Comparison of ENCODE assay signal across 1 cellular context in the genomic region with DNA sequence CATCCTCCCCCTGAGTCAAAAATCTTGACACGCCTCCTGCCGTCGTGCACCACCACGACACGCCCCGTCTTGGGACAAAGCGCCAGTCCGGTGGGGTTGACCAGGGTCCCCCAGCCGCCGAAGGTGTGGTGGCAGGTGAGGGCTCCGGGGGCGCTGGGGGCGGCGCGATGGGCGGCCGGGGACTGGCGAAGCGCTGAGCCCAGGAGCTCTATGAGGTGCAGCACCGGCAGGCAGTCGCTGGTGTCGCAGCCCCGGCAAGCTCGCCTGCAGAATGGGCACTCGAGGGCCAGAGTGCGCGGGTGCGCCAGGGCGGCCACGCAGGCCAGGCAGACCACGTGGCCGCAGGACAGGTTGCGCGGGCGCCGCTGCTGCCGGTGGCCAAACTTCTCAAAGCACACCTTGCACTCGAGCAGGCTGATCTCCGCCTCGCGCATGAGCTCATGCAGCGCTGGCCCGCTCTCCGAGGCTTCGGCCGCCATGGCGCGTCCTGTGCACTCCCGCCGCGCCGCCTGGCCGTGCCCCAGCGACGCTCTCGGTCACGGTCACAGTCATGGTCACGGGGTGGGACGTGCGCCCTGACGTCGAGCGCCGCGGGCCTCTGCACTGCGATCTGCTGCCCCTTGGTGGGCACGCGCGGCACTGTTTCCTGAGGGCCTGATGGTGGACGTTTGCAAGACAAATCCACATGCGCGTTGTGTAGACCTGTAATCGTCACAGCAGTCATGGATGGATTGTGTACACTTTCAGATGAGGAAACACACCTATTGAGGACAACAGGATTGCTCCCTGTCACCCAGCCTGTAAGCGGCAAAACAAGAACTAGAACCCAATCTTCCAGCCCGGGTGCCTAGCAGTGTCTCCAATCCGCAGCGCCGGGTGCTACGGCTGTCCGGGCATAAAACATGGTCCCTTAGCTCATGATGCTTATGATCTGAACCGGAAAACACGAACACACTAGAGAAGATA.
TF ChIP-seq lines count a peak whose summit lies in the region.

A gene (minus strand): TSS at position 550 of the 966 bp plus-strand sequence. CDS start 71 bp downstream, at position 479.

TF ChIP-seq in HepG2, 621 proteins besides CTCF, POLR2A, EP300 and RAD21 (continued from another document and continues in another):
- TF ChIP-seq, protein P1, sequence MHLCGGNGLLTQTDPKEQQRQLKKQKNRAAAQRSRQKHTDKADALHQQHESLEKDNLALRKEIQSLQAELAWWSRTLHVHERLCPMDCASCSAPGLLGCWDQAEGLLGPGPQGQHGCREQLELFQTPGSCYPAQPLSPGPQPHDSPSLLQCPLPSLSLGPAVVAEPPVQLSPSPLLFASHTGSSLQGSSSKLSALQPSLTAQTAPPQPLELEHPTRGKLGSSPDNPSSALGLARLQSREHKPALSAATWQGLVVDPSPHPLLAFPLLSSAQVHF (CRISPR knock-in tag; IDR thresholded peaks at IDR 0.05), result peak; percentile 96
- TF ChIP-seq SKI (IDR thresholded peaks at IDR 0.05; ENCODE audit: partially characterized antibody) (peak; percentile 100), ZNF564 (CRISPR knock-in tag; IDR thresholded peaks at IDR 0.05) (peak; percentile 90; the same call in 1 of the 2 replicates), ZNF446 (CRISPR knock-in tag; IDR thresholded peaks at IDR 0.05) (no peak), U2AF1 (optimal IDR thresholded peaks at IDR 0.05; ENCODE audit: low read depth, low read length) (peak; percentile 89), THAP11 (CRISPR knock-in tag; IDR thresholded peaks at IDR 0.05) (peak; percentile 87), ZBTB21 (CRISPR knock-in tag; IDR thresholded peaks at IDR 0.05) (peak; percentile 78), SNAI1 (CRISPR knock-in tag; IDR thresholded peaks at IDR 0.05; ENCODE audit: borderline replicate concordance) (0 out of 2 replicates have a peak, but pooled peaks have one; percentile 55), ZNF24 (IDR thresholded peaks at IDR 0.05) (no peak), ZNF737 (CRISPR knock-in tag; IDR thresholded peaks at IDR 0.05; ENCODE audit: borderline replicate concordance) (no peak), RFX5 (IDR thresholded peaks at IDR 0.05; ENCODE audit: low read depth, low read length) (no peak), FOXO1 (CRISPR knock-in tag; IDR thresholded peaks at IDR 0.05) (peak; percentile 92), IRX3 (CRISPR knock-in tag; IDR thresholded peaks at IDR 0.05; ENCODE audit: borderline replicate concordance, low read depth) (peak; percentile 99), ELF3 (CRISPR knock-in tag; IDR thresholded peaks at IDR 0.05) (peak; percentile 93), TSC22D2 (CRISPR knock-in tag; IDR thresholded peaks at IDR 0.05; ENCODE audit: borderline replicate concordance) (peak; percentile 95), JDP2 (CRISPR knock-in tag; IDR thresholded peaks at IDR 0.05; ENCODE audit: borderline replicate concordance) (no peak), ZEB1 (IDR thresholded peaks at IDR 0.05; ENCODE audit: insufficient replicate concordance, low read depth) (no peak), MIXL1 (CRISPR knock-in tag; IDR thresholded peaks at IDR 0.05) (peak; percentile 93; the same call in 1 of the 2 replicates), RAD51 (IDR thresholded peaks at IDR 0.05; ENCODE audit: borderline replicate concordance) (0 out of 2 replicates have a peak, but pooled peaks have one; percentile 17), PHF5A (CRISPR knock-in tag; IDR thresholded peaks at IDR 0.05; ENCODE audit: low read depth, unreplicated experiment) (peak; percentile 89), ZBTB38 (CRISPR knock-in tag; IDR thresholded peaks at IDR 0.05) (peak; percentile 98), CBX2 (IDR thresholded peaks at IDR 0.05; ENCODE audit: low read depth, low read length) (no peak), CBX2 (CRISPR knock-in tag; IDR thresholded peaks at IDR 0.05; ENCODE audit: low read depth) (0 out of 2 replicates have a peak, but pooled peaks have one; percentile 81), ZNF121 (CRISPR knock-in tag; IDR thresholded peaks at IDR 0.05) (peak; percentile 89), ZNF570 (CRISPR knock-in tag; IDR thresholded peaks at IDR 0.05; ENCODE audit: borderline replicate concordance) (peak; percentile 87), JUN (CRISPR knock-in tag; IDR thresholded peaks at IDR 0.05) (peak; percentile 91), PLRG1 (conservative IDR thresholded peaks at IDR 0.05) (no peak)
- TF ChIP-seq, protein P2, sequence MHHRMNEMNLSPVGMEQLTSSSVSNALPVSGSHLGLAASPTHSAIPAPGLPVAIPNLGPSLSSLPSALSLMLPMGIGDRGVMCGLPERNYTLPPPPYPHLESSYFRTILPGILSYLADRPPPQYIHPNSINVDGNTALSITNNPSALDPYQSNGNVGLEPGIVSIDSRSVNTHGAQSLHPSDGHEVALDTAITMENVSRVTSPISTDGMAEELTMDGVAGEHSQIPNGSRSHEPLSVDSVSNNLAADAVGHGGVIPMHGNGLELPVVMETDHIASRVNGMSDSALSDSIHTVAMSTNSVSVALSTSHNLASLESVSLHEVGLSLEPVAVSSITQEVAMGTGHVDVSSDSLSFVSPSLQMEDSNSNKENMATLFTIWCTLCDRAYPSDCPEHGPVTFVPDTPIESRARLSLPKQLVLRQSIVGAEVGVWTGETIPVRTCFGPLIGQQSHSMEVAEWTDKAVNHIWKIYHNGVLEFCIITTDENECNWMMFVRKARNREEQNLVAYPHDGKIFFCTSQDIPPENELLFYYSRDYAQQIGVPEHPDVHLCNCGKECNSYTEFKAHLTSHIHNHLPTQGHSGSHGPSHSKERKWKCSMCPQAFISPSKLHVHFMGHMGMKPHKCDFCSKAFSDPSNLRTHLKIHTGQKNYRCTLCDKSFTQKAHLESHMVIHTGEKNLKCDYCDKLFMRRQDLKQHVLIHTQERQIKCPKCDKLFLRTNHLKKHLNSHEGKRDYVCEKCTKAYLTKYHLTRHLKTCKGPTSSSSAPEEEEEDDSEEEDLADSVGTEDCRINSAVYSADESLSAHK (CRISPR knock-in tag; IDR thresholded peaks at IDR 0.05; ENCODE audit: borderline replicate concordance), result no peak
- TF ChIP-seq, protein P3, sequence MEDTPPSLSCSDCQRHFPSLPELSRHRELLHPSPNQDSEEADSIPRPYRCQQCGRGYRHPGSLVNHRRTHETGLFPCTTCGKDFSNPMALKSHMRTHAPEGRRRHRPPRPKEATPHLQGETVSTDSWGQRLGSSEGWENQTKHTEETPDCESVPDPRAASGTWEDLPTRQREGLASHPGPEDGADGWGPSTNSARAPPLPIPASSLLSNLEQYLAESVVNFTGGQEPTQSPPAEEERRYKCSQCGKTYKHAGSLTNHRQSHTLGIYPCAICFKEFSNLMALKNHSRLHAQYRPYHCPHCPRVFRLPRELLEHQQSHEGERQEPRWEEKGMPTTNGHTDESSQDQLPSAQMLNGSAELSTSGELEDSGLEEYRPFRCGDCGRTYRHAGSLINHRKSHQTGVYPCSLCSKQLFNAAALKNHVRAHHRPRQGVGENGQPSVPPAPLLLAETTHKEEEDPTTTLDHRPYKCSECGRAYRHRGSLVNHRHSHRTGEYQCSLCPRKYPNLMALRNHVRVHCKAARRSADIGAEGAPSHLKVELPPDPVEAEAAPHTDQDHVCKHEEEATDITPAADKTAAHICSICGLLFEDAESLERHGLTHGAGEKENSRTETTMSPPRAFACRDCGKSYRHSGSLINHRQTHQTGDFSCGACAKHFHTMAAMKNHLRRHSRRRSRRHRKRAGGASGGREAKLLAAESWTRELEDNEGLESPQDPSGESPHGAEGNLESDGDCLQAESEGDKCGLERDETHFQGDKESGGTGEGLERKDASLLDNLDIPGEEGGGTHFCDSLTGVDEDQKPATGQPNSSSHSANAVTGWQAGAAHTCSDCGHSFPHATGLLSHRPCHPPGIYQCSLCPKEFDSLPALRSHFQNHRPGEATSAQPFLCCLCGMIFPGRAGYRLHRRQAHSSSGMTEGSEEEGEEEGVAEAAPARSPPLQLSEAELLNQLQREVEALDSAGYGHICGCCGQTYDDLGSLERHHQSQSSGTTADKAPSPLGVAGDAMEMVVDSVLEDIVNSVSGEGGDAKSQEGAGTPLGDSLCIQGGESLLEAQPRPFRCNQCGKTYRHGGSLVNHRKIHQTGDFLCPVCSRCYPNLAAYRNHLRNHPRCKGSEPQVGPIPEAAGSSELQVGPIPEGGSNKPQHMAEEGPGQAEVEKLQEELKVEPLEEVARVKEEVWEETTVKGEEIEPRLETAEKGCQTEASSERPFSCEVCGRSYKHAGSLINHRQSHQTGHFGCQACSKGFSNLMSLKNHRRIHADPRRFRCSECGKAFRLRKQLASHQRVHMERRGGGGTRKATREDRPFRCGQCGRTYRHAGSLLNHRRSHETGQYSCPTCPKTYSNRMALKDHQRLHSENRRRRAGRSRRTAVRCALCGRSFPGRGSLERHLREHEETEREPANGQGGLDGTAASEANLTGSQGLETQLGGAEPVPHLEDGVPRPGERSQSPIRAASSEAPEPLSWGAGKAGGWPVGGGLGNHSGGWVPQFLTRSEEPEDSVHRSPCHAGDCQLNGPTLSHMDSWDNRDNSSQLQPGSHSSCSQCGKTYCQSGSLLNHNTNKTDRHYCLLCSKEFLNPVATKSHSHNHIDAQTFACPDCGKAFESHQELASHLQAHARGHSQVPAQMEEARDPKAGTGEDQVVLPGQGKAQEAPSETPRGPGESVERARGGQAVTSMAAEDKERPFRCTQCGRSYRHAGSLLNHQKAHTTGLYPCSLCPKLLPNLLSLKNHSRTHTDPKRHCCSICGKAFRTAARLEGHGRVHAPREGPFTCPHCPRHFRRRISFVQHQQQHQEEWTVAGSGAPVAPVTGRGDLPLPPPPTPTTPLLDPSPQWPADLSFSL (CRISPR knock-in tag; IDR thresholded peaks at IDR 0.05), result peak; percentile 90
- TF ChIP-seq, protein P4, sequence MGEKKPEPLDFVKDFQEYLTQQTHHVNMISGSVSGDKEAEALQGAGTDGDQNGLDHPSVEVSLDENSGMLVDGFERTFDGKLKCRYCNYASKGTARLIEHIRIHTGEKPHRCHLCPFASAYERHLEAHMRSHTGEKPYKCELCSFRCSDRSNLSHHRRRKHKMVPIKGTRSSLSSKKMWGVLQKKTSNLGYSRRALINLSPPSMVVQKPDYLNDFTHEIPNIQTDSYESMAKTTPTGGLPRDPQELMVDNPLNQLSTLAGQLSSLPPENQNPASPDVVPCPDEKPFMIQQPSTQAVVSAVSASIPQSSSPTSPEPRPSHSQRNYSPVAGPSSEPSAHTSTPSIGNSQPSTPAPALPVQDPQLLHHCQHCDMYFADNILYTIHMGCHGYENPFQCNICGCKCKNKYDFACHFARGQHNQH (CRISPR knock-in tag; IDR thresholded peaks at IDR 0.05), result peak; percentile 99
- TF ChIP-seq, protein P5, sequence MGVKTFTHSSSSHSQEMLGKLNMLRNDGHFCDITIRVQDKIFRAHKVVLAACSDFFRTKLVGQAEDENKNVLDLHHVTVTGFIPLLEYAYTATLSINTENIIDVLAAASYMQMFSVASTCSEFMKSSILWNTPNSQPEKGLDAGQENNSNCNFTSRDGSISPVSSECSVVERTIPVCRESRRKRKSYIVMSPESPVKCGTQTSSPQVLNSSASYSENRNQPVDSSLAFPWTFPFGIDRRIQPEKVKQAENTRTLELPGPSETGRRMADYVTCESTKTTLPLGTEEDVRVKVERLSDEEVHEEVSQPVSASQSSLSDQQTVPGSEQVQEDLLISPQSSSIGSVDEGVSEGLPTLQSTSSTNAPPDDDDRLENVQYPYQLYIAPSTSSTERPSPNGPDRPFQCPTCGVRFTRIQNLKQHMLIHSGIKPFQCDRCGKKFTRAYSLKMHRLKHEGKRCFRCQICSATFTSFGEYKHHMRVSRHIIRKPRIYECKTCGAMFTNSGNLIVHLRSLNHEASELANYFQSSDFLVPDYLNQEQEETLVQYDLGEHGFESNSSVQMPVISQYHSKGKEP (CRISPR knock-in tag; IDR thresholded peaks at IDR 0.05), result peak; percentile 92; the same call in 1 of the 2 replicates
- TF ChIP-seq, protein P6, sequence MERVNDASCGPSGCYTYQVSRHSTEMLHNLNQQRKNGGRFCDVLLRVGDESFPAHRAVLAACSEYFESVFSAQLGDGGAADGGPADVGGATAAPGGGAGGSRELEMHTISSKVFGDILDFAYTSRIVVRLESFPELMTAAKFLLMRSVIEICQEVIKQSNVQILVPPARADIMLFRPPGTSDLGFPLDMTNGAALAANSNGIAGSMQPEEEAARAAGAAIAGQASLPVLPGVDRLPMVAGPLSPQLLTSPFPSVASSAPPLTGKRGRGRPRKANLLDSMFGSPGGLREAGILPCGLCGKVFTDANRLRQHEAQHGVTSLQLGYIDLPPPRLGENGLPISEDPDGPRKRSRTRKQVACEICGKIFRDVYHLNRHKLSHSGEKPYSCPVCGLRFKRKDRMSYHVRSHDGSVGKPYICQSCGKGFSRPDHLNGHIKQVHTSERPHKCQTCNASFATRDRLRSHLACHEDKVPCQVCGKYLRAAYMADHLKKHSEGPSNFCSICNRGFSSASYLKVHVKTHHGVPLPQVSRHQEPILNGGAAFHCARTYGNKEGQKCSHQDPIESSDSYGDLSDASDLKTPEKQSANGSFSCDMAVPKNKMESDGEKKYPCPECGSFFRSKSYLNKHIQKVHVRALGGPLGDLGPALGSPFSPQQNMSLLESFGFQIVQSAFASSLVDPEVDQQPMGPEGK (CRISPR knock-in tag; IDR thresholded peaks at IDR 0.05), result peak; percentile 79; the same call in 1 of the 2 replicates
- TF ChIP-seq, protein P7, sequence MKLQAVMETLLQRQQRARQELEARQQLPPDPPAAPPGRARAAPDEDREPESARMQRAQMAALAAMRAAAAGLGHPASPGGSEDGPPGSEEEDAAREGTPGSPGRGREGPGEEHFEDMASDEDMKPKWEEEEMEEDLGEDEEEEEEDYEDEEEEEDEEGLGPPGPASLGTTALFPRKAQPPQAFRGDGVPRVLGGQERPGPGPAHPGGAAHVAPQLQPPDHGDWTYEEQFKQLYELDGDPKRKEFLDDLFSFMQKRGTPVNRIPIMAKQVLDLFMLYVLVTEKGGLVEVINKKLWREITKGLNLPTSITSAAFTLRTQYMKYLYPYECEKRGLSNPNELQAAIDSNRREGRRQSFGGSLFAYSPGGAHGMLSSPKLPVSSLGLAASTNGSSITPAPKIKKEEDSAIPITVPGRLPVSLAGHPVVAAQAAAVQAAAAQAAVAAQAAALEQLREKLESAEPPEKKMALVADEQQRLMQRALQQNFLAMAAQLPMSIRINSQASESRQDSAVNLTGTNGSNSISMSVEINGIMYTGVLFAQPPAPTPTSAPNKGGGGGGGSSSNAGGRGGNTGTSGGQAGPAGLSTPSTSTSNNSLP (IDR thresholded peaks at IDR 0.05; ENCODE audit: low read depth, low read length), result peak; percentile 43; the same call in 1 of the 2 replicates
- TF ChIP-seq, protein P8, sequence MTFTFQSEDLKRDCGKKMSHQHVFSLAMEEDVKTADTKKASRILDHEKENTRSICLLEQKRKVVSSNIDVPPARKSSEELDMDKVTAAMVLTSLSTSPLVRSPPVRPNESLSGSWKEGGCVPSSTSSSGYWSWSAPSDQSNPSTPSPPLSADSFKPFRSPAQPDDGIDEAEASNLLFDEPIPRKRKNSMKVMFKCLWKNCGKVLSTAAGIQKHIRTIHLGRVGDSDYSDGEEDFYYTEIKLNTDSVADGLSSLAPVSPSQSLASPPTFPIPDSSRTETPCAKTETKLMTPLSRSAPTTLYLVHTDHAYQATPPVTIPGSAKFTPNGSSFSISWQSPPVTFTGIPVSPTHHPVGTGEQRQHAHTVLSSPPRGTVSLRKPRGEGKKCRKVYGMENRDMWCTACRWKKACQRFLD (CRISPR knock-in tag; IDR thresholded peaks at IDR 0.05; ENCODE audit: borderline replicate concordance), result peak; percentile 95
